ENCODE assay signal across 8 cellular contexts in genomic region chr2:26245810-26246209, GRCh38. TPM values are rescaled to one million over a fixed set of nuclear protein-coding genes. Genes with fewer than 3 reads are reported as not detected.
A peak's percentile ranks its signal among the peaks of the same experiment; 100 is the strongest.
DNase-seq lines count a peak whose midpoint lies in the region; ATAC-seq and TF ChIP-seq lines count a peak whose summit lies in the region.

No MANE protein-coding gene starts in this region.

- peaks cover 38% of the 10 kb centered on the region for H3K4me1 Mint-ChIP-seq in activated CD4-positive, alpha-beta T cell treated with anti-CD3 and anti-CD28 coated beads for 36 hours
- peaks cover 28% of the 10 kb centered on the region for H3K4me1 Mint-ChIP-seq in endodermal cell
- peaks cover 34% of the 10 kb centered on the region for H3K4me1 Mint-ChIP-seq in osteocyte (ENCODE audit: unreplicated experiment)

- peaks cover 95% of the 10 kb centered on the region for H3K79me2 ChIP-seq in PC-3 (ENCODE audit: low read length)

- peak overlapping the region; percentile 92; the same call in 1 of the 2 replicates for H3K9ac ChIP-seq in PC-3 (ENCODE audit: low read length)
- peak overlapping the region; percentile 58 for H3K9ac ChIP-seq in endodermal cell (ENCODE audit: extremely low read depth, low read length, poor library complexity, severe bottlenecking)

- peak overlapping the region; percentile 99 for H3K4me3 Mint-ChIP-seq in activated CD4-positive, alpha-beta T cell treated with anti-CD3 and anti-CD28 coated beads for 36 hours
- H3K4me3 Mint-ChIP-seq in endodermal cell (peak overlapping the region; percentile 97), osteocyte (ENCODE audit: unreplicated experiment) (peak overlapping the region; percentile 100)

- peak overlapping the region; percentile 90 for H3K4me2 ChIP-seq in PC-3 (ENCODE audit: low read length)

- H3K4me1 ChIP-seq in PC-3 (ENCODE audit: insufficient read depth, low read length) (peaks cover 22% of the 10 kb centered on the region), endodermal cell (ENCODE audit: control insufficient read depth, insufficient read depth, low read length) (no peaks in the 10 kb centered on the region)

- CTCF ChIA-PET in activated CD4-positive, alpha-beta T cell treated with anti-CD3 and anti-CD28 coated beads for 36 hours (lab: Charles Lee), result interaction anchor here (0.6 to 1.1 kb wide), 5 partner anchors 16 to 332 kb away, joined by 3 read pairs; no protein-coding TSS in a partner anchor
- CTCF ChIA-PET in PC-3 (lab: Charles Lee), result no interaction called here

- H3K27ac Mint-ChIP-seq in activated CD4-positive, alpha-beta T cell treated with anti-CD3 and anti-CD28 coated beads for 36 hours, result peak overlapping the region; percentile 98
- H3K27ac Mint-ChIP-seq in endodermal cell, result peak overlapping the region; percentile 100
- H3K27ac Mint-ChIP-seq in osteocyte (ENCODE audit: unreplicated experiment), result peak overlapping the region; percentile 100

- H3K27ac ChIP-seq in PC-3 (ENCODE audit: low read length) (no peak overlapping the region), endodermal cell (ENCODE audit: low read depth, low read length) (no peak overlapping the region), substantia nigra (ENCODE audit: low read depth, low read length, poor library complexity, severe bottlenecking) (no peak overlapping the region)

- intact Hi-C loops in activated CD4-positive, alpha-beta T cell treated with anti-CD3 and anti-CD28 coated beads for 36 hours (cut with DNase I, micrococcal nuclease), result loop anchor here in 1 of 2 experiments (2.0 to 10.0 kb wide), 2 partner anchors 85 to 371 kb away; partner anchors contain the start of gene ASXL2
- intact Hi-C loops in PC-3 (cut with micrococcal nuclease), result loop anchor here (1.0 kb wide), 1 partner anchor 84 kb away; no protein-coding TSS in a partner anchor

- peaks cover 16% of the 10 kb centered on the region for H3K36me3 Mint-ChIP-seq in activated CD4-positive, alpha-beta T cell treated with anti-CD3 and anti-CD28 coated beads for 36 hours (ENCODE audit: low read depth)
- H3K36me3 Mint-ChIP-seq in endodermal cell (ENCODE audit: low read depth) (no peaks in the 10 kb centered on the region), osteocyte (ENCODE audit: unreplicated experiment) (no peaks in the 10 kb centered on the region)

- H4K20me1 ChIP-seq in PC-3 (ENCODE audit: low read length), result peaks cover 4% of the 10 kb centered on the region; the same call in 1 of the 2 replicates

- no peak overlapping the region for H2AFZ ChIP-seq in PC-3 (ENCODE audit: low read length)

- TF ChIP-seq CTCF in PC-3 (conservative IDR thresholded peaks at IDR 0.05; ENCODE audit: low read depth, low read length), result no peak
- TF ChIP-seq CTCF in endodermal cell (conservative IDR thresholded peaks at IDR 0.05), result no peak
- no peak for TF ChIP-seq CTCF in osteocyte (IDR thresholded peaks at IDR 0.05)

- no TSS peak for BruUV-seq in PC-3 (replicated peaks; lab: Mats Ljungman, UMichigan)

- H3K4me3 ChIP-seq in PC-3 (ENCODE audit: low read length), result peak overlapping the region; percentile 89
- peak overlapping the region; percentile 90 for H3K4me3 ChIP-seq in endodermal cell (ENCODE audit: low read length)

- peak; percentile 33 for DNase-seq in activated CD4-positive, alpha-beta T cell treated with anti-CD3 and anti-CD28 coated beads for 36 hours
- DNase-seq in activated CD4-positive, alpha-beta T cell treated with anti-CD3 and anti-CD28 coated beads, Interleukin-2, amount 50 U/mL, for 4 hours, result no peak
- DNase-seq in PC-3 (peak; percentile 26), endodermal cell (no peak), osteocyte (ENCODE audit: extremely low spot score, unreplicated experiment) (no peak), epidermal melanocyte (ENCODE audit: insufficient read length, low spot score) (no peak), substantia nigra (lab: John Stamatoyannopoulos, UW) (no peak)

- no peaks in the 10 kb centered on the region for H3F3A ChIP-seq in PC-3 (ENCODE audit: low read length, unreplicated experiment)

- WGBS in endodermal cell (ENCODE audit: insufficient coverage in 1 of 2, insufficient read length in 1 of 2), 2 experiments, result 18 to 34% methylated on average over 3 of the region's 3 CpGs

- H3K9me2 ChIP-seq in PC-3 (replicated peaks; ENCODE audit: low read length), result no peaks in the 10 kb centered on the region

- H3K27me3 ChIP-seq in PC-3 (ENCODE audit: low read length), result no peaks in the 10 kb centered on the region
- H3K27me3 ChIP-seq in endodermal cell (ENCODE audit: control insufficient read depth, insufficient read depth, low read length, poor library complexity, severe bottlenecking), result no peaks in the 10 kb centered on the region

- POLR2A ChIA-PET in activated CD4-positive, alpha-beta T cell treated with anti-CD3 and anti-CD28 coated beads for 36 hours (lab: Charles Lee), result interaction anchor here (0.6 to 3.4 kb wide), 3 partner anchors 46 to 101 kb away, joined by 3 to 23 read pairs (median 7); partner anchors contain the start of genes ADGRF3 and SELENOI
- POLR2A ChIA-PET in PC-3 (lab: Charles Lee; ENCODE audit: unreplicated experiment), result no interaction called here

- no peaks in the 10 kb centered on the region for H3K9me3 Mint-ChIP-seq in activated CD4-positive, alpha-beta T cell treated with anti-CD3 and anti-CD28 coated beads for 36 hours (ENCODE audit: low read depth)
- H3K9me3 Mint-ChIP-seq in endodermal cell (no peaks in the 10 kb centered on the region), osteocyte (ENCODE audit: unreplicated experiment) (no peaks in the 10 kb centered on the region)

- H3K27me3 Mint-ChIP-seq in activated CD4-positive, alpha-beta T cell treated with anti-CD3 and anti-CD28 coated beads for 36 hours, result no peaks in the 10 kb centered on the region
- H3K27me3 Mint-ChIP-seq in endodermal cell (ENCODE audit: insufficient read depth), result peaks cover 4% of the 10 kb centered on the region
- no peaks in the 10 kb centered on the region for H3K27me3 Mint-ChIP-seq in osteocyte (ENCODE audit: unreplicated experiment)

- no peaks in the 10 kb centered on the region for H3K36me3 ChIP-seq in PC-3 (ENCODE audit: low read depth, low read length)
- H3K36me3 ChIP-seq in endodermal cell (ENCODE audit: control insufficient read depth, insufficient read depth, low read length), result no peaks in the 10 kb centered on the region

- H3K9me3 ChIP-seq in PC-3 (ENCODE audit: low read length), result no peaks in the 10 kb centered on the region
- no peaks in the 10 kb centered on the region for H3K9me3 ChIP-seq in endodermal cell (ENCODE audit: control insufficient read depth, low read length)

- ATAC-seq in activated CD4-positive, alpha-beta T cell treated with anti-CD3 and anti-CD28 coated beads for 36 hours, result peak; percentile 40
- ATAC-seq in HG02623 (IDR thresholded peaks at IDR 0.05; ENCODE audit: unreplicated experiment) (peak; percentile 45), PC-3 (no peak)

RNA-seq across cellular contexts. Expression of gene HADHB, which starts 1.1 kb away (rescaled TPM):
- total RNA-seq in activated CD4-positive, alpha-beta T cell treated with anti-CD3 and anti-CD28 coated beads for 36 hours, result 10 to 100 TPM; 71.4 to 73.4 TPM
- total RNA-seq in PC-3 (2014; rRNA removed), result 58.3 and 72.3 TPM in 2 replicates
- 10 to 100 TPM; 37.8 to 41.0 TPM for total RNA-seq in endodermal cell
- 51.5 TPM for polyA plus RNA-seq in endodermal cell (2013, experiment 1 of 2)
- 45.7 TPM for polyA plus RNA-seq in endodermal cell (2013, experiment 2 of 2)
- total RNA-seq in osteocyte, result 93.1 and 98.5 TPM in 2 replicates

RNA-seq across cellular contexts. Expression of gene HADHA, which starts 1.4 kb away (rescaled TPM):
- total RNA-seq in activated CD4-positive, alpha-beta T cell treated with anti-CD3 and anti-CD28 coated beads for 36 hours, result 100 to 1,000 TPM; 149 to 154 TPM
- 128 and 131 TPM in 2 replicates for total RNA-seq in PC-3 (2014; rRNA removed)
- total RNA-seq in endodermal cell, result 10 to 100 TPM; 83.8 to 86.7 TPM
- 107 TPM for polyA plus RNA-seq in endodermal cell (2013, experiment 1 of 2)
- polyA plus RNA-seq in endodermal cell (2013, experiment 2 of 2), result 93.5 TPM
- total RNA-seq in osteocyte, result 114 and 124 TPM in 2 replicates

Comparison
In these comparisons a context has a peak if more than half of its experiments do, and no peak if none do; other contexts are left out.
1. DNase-seq: peak in activated CD4-positive, alpha-beta T cell treated with anti-CD3 and anti-CD28 coated beads for 36 hours (single experiment) and PC-3 (single experiment); none in activated CD4-positive, alpha-beta T cell treated with anti-CD3 and anti-CD28 coated beads, Interleukin-2, amount 50 U/mL, for 4 hours (0 of 2), endodermal cell (single experiment), osteocyte (single experiment), epidermal melanocyte (single experiment) and substantia nigra (0 of 49).
2. Peak in every context shown above with its lines, with median percentiles within 50 percentile points of each other: H3K27ac Mint-ChIP-seq and H3K4me3 Mint-ChIP-seq.